ENCODE assay signal across 13 cellular contexts in genomic region chr22:45777046-45777851, GRCh38.
A peak's percentile ranks its signal among the peaks of the same experiment; 100 is the strongest.
DNase-seq lines count a peak whose midpoint lies in the region; ATAC-seq and TF ChIP-seq lines count a peak whose summit lies in the region.
"Had no signal": no experiment of that assay in that cellular context is flagged by ENCODE, and none has a peak within 500 bp of the region (broad histone marks: within the 10 kb centered on the region; RNA-seq: fewer than 3 reads in every experiment).

No MANE protein-coding gene starts in this region.

- no peak overlapping the region for H3K4ac ChIP-seq in H9 (ENCODE audit: low read depth, low read length)

- no peak overlapping the region for H2BK120ac ChIP-seq in H9 (ENCODE audit: low read depth, low read length, poor library complexity, severe bottlenecking)

- no peaks in the 10 kb centered on the region for H3K9me3 ChIP-seq in H9 (ENCODE audit: control insufficient read depth, low read depth, low read length)

- H2BK15ac ChIP-seq in H9 (ENCODE audit: low read depth, low read length) = no peak overlapping the region

- no peak overlapping the region for H2BK5ac ChIP-seq in H9 (ENCODE audit: insufficient read length, low read length)

- no peak overlapping the region for H3K23ac ChIP-seq in H9 (ENCODE audit: insufficient read length, low read depth, low read length)

- no peak overlapping the region for H3K27ac ChIP-seq in H9 (ENCODE audit: insufficient read length, low read depth, low read length)
- H3K27ac ChIP-seq: KMS-11 had no signal

- peaks cover 3% of the 10 kb centered on the region; the same call in 1 of the 2 replicates for H3K79me2 ChIP-seq in H9 (ENCODE audit: insufficient read depth, low read length)

- H4K5ac ChIP-seq in H9 (ENCODE audit: insufficient read length, low read depth, low read length) = no peak overlapping the region

- WGBS in H9 (ENCODE audit: extremely low coverage, insufficient read length, low lambda C conversion rate) = no CpG with 5 or more reads among the region's 6 CpGs

- no peak overlapping the region for H3K14ac ChIP-seq in H9 (ENCODE audit: insufficient read depth, low read length)

- H3T11ph ChIP-seq in H9 (ENCODE audit: low read length) = no peak overlapping the region

- H3K9ac ChIP-seq in H9 (ENCODE audit: extremely low read depth, insufficient read length, low read length) = no peak overlapping the region
- H3K9ac ChIP-seq: KMS-11 had no signal

- H3K27me3 ChIP-seq in H9 (ENCODE audit: insufficient read depth, low read length) = no peaks in the 10 kb centered on the region

- H3K23me2 ChIP-seq in H9 (ENCODE audit: insufficient read length, low read depth, low read length, poor library complexity, severe bottlenecking) = no peaks in the 10 kb centered on the region

- no peak overlapping the region for H3K18ac ChIP-seq in H9 (ENCODE audit: insufficient read length, low read depth, low read length)

- no peak overlapping the region for H3K4me2 ChIP-seq in H9 (ENCODE audit: insufficient read depth, insufficient read length, low read length)
- H3K4me2 ChIP-seq: KMS-11 had no signal

- H3K9me3 Mint-ChIP-seq in CD14-positive monocyte = no peaks in the 10 kb centered on the region
- H3K9me3 Mint-ChIP-seq in H9 = no peaks in the 10 kb centered on the region
- H3K9me3 Mint-ChIP-seq: stimulated activated memory B cell treated with anti-CD40 and anti-IgM and Interleukin-4, amounts not matched to agents 10 μg/mL and 1 μg/mL and 100 μg/mL, for 72 hours had no signal

- peak; percentile 52 for DNase-seq in D341Med (ENCODE audit: low spot score)
- peak; percentile 32 to 52 for DNase-seq in NCI-H526 (lab: John Stamatoyannopoulos, UW)
- DNase-seq in astrocyte of the hippocampus (ENCODE audit: low read depth, low spot score) = peak; percentile 91
- DNase-seq in kidney tubule cell (ENCODE audit: low spot score) = peak; percentile 86
- DNase-seq in CD14-positive monocyte (ENCODE audit: low spot score) = no peak
- DNase-seq in H9 = no peak
- DNase-seq: AML-193; effector memory CD4-positive, alpha-beta T cell; stimulated activated CD4-positive, alpha-beta T cell treated with anti-CD3 and anti-CD28 coated beads, Interleukin-2, amount 100 ng/mL, for 48 hours had no signal

- H3K27ac Mint-ChIP-seq in CD14-positive monocyte (no peak overlapping the region), H9 (0 out of 7 replicates have a peak overlapping the region, but pooled peaks of 1 of the 3 experiments have one; percentile 6)

- H3K27me3 Mint-ChIP-seq in CD14-positive monocyte (ENCODE audit: low read depth in 3 of 3) (no peaks in the 10 kb centered on the region), H9 (ENCODE audit: low read depth) (no peaks in the 10 kb centered on the region)
- H3K27me3 Mint-ChIP-seq: stimulated activated memory B cell treated with anti-CD40 and anti-IgM and Interleukin-4, amounts not matched to agents 10 μg/mL and 1 μg/mL and 100 μg/mL, for 72 hours had no signal

- no peak overlapping the region for H3K56ac ChIP-seq in H9 (ENCODE audit: insufficient read length, low read depth, low read length)

- H2AFZ ChIP-seq in H9 (ENCODE audit: low read length) = no peak overlapping the region

- peaks cover 3% of the 10 kb centered on the region for H4K20me1 ChIP-seq in H9 (ENCODE audit: control insufficient read depth, insufficient read depth, insufficient read length)

- intact Hi-C loops in CD14-positive monocyte (cut with micrococcal nuclease) = no loop called here

- H3K4me1 Mint-ChIP-seq in CD14-positive monocyte = peaks cover 11% of the 10 kb centered on the region
- peaks cover 25 to 31% of the 10 kb centered on the region in 2 experiments for H3K4me1 Mint-ChIP-seq in H9

- H3K4me3 Mint-ChIP-seq in CD14-positive monocyte = no peak overlapping the region
- no peak overlapping the region for H3K4me3 Mint-ChIP-seq in H9
- H3K4me3 Mint-ChIP-seq: stimulated activated memory B cell treated with anti-CD40 and anti-IgM and Interleukin-4, amounts not matched to agents 10 μg/mL and 1 μg/mL and 100 μg/mL, for 72 hours had no signal

- TF ChIP-seq CTCF in CD14-positive monocyte (IDR thresholded peaks at IDR 0.05) (no peak), H9 (conservative IDR thresholded peaks at IDR 0.05) (no peak)

- no peak overlapping the region for H4K8ac ChIP-seq in H9 (replicated peaks; ENCODE audit: insufficient read length, low read depth, low read length)

- H2AK5ac ChIP-seq in H9 (ENCODE audit: insufficient read length, low read length) = no peak overlapping the region

- peaks cover 29 to 33% of the 10 kb centered on the region in 2 donors for H3K36me3 Mint-ChIP-seq in CD14-positive monocyte
- peaks cover 0 to 2% (median under 1%) of the 10 kb centered on the region in 3 experiments; a peak in 4 of 7 replicates for H3K36me3 Mint-ChIP-seq in H9 (ENCODE audit: insufficient read depth in 1 of 3, low read depth in 3 of 3)

- no peak overlapping the region for H2BK12ac ChIP-seq in H9 (ENCODE audit: insufficient read length, low read depth, low read length)

- H3K4me1 ChIP-seq in H9 (ENCODE audit: insufficient read depth, low read length) = no peaks in the 10 kb centered on the region

- H3K79me1 ChIP-seq in H9 (ENCODE audit: insufficient read depth, low read depth, low read length, poor library complexity, severe bottlenecking) = no peaks in the 10 kb centered on the region

- no peak overlapping the region for H2BK20ac ChIP-seq in H9 (ENCODE audit: low read depth, low read length, poor library complexity, severe bottlenecking)

- H4K91ac ChIP-seq in H9 (ENCODE audit: insufficient read length, low read depth, low read length) = no peak overlapping the region

- ATAC-seq in HG03457 (IDR thresholded peaks at IDR 0.05; ENCODE audit: unreplicated experiment) = no peak
- no peak for ATAC-seq in GM18502 (IDR thresholded peaks at IDR 0.05; ENCODE audit: poor library complexity, unreplicated experiment)
- ATAC-seq: stimulated activated memory B cell treated with anti-CD40 and anti-IgM and Interleukin-4, amounts not matched to agents 10 μg/mL and 1 μg/mL and 100 μg/mL, for 72 hours had no signal

Comparison
In these comparisons a context has a peak if more than half of its experiments do, and no peak if none do; other contexts are left out.
1. DNase-seq: peak in D341Med (single experiment), NCI-H526 (2 of 2), astrocyte of the hippocampus (single experiment) and kidney tubule cell (single experiment); none in CD14-positive monocyte (single experiment) and H9 (single experiment).